Comparison of ENCODE assay signal across 8 cellular contexts in the genomic region with DNA sequence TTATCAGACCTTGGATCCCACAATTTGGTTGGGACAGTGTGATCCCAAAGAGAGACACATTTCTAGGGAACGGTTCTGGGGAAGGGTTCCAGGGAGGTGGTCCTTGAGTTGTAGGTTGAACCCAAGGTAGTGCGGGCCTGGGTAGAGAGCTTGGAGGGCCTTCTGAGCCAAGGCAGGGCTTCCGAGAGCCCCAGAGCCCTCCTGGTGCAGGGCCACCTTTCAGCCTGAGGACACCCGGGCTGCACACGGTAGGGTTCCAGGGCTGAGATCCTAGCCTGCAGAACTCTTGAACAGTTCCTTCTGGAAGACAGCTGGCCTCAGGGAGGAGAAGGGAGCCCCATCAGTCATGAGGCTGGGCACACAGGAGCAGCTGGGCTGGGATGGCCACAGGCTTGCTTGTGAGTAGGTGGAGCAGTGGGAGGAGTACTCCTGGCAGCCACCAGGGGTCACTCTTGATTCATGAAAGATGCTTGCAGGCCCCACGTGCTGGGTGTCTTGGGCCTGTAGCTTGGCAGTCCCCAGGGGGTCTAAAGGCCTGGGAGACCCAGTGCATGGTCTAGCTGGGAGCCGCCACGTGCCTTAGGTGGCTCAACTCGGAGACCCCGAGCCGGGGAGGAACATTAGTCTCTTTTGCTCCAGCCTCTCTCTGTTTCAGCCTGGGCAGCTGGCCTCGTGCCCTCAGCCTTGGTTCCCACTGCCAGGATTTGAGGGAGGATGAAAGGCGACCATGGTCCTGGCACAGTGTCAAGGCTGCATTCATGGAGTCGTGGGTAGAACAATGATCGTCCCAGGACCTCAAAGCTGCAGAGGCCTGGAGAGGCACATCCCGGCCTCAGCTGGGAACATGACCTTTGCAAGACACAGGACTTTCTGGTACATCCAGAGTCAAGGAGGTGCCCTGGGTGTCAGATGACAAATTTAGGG.
DNase-seq lines count a peak whose midpoint lies in the region; ATAC-seq and TF ChIP-seq lines count a peak whose summit lies in the region.

No MANE protein-coding gene starts in this region.

- H2AK5ac ChIP-seq in mesendoderm (ENCODE audit: low read length), result no peak overlapping the region

- H3K27me3 ChIP-seq in effector memory CD4-positive, alpha-beta T cell (replicated peaks; ENCODE audit: control insufficient read depth, insufficient read depth, low read length, poor library complexity, severe bottlenecking), result no peaks in the 10 kb centered on the region
- H3K27me3 ChIP-seq in mesendoderm (ENCODE audit: insufficient read depth, low read length, poor library complexity), result no peaks in the 10 kb centered on the region

- H3K4me1 ChIP-seq in effector memory CD4-positive, alpha-beta T cell (ENCODE audit: control insufficient read depth, insufficient read depth, low read length, poor library complexity, severe bottlenecking), result no peaks in the 10 kb centered on the region
- no peaks in the 10 kb centered on the region for H3K4me1 ChIP-seq in mesendoderm (ENCODE audit: control insufficient read depth, low read depth, low read length)

- H3K79me1 ChIP-seq in mesendoderm (ENCODE audit: low read length), result no peaks in the 10 kb centered on the region

- no peaks in the 10 kb centered on the region for H3K79me2 ChIP-seq in mesendoderm (ENCODE audit: control insufficient read depth, insufficient read depth, low read length)

- no peaks in the 10 kb centered on the region for H3K36me3 ChIP-seq in effector memory CD4-positive, alpha-beta T cell (ENCODE audit: control insufficient read depth, insufficient read depth, low read length)
- H3K36me3 ChIP-seq in mesendoderm (ENCODE audit: control insufficient read depth, insufficient read depth, low read length), result no peaks in the 10 kb centered on the region

- no peak overlapping the region for H2BK5ac ChIP-seq in mesendoderm (ENCODE audit: low read length)

- no peak overlapping the region for H2BK120ac ChIP-seq in mesendoderm (ENCODE audit: low read depth, low read length)

- H3K4me1 Mint-ChIP-seq in CD14-positive monocyte, result no peaks in the 10 kb centered on the region

- intact Hi-C loops in CD14-positive monocyte (cut with micrococcal nuclease), result no loop called here

- H3K9me3 Mint-ChIP-seq in CD14-positive monocyte, result peaks cover 2 to 12% (median 10%) of the 10 kb centered on the region in 7 donors

- no peak overlapping the region for H2BK15ac ChIP-seq in mesendoderm (replicated peaks; ENCODE audit: low read depth)

- no CpG with 5 or more reads among the region's 16 CpGs for WGBS in mesendoderm (ENCODE audit: extremely low coverage, insufficient coverage, low lambda C conversion rate)

- peaks cover 0 to 11% (median 2%) of the 10 kb centered on the region in 3 donors for H3K27me3 Mint-ChIP-seq in CD14-positive monocyte (ENCODE audit: low read depth in 3 of 3)

- DNase-seq in CD14-positive monocyte (ENCODE audit: low spot score), result peak; percentile 51
- DNase-seq in GM19240 (ENCODE audit: insufficient read length, low spot score), result peak; percentile 58
- peak; percentile 65 to 92 for DNase-seq in NCI-H526 (lab: John Stamatoyannopoulos, UW)
- peak; percentile 32 to 42 for DNase-seq in activated CD4-positive, alpha-beta T cell treated with anti-CD3 and anti-CD28 coated beads, Interleukin-2, amount 50 U/mL, for 4 hours
- DNase-seq in effector memory CD4-positive, alpha-beta T cell, result peak; percentile 2 to 37 (median 5)
- DNase-seq in mesendoderm, result peak; percentile 90
- peak; percentile 33 to 34 for DNase-seq in stimulated activated CD8-positive, alpha-beta memory T cell treated with anti-CD3 and anti-CD28 coated beads, Interleukin-2, amount 100 ng/mL, for 48 hours (ENCODE audit: low read depth in 2 of 2)

- H3K56ac ChIP-seq in mesendoderm (ENCODE audit: low read length), result peak overlapping the region; percentile 13

- H3K4me2 ChIP-seq in mesendoderm (ENCODE audit: low read length), result no peak overlapping the region

- H3K23ac ChIP-seq in mesendoderm (ENCODE audit: low read length), result no peak overlapping the region

- no peak overlapping the region for H4K5ac ChIP-seq in mesendoderm (ENCODE audit: low read length)

- H3K27ac Mint-ChIP-seq in CD14-positive monocyte, result no peak overlapping the region

- H3K4me3 ChIP-seq in effector memory CD4-positive, alpha-beta T cell (ENCODE audit: insufficient read depth, low read depth, low read length, poor library complexity, severe bottlenecking), result no peak overlapping the region
- no peak overlapping the region for H3K4me3 ChIP-seq in mesendoderm (ENCODE audit: low read length)

- H4K8ac ChIP-seq in mesendoderm (ENCODE audit: low read depth, low read length), result no peak overlapping the region

- H3K9ac ChIP-seq in mesendoderm (ENCODE audit: low read length), result no peak overlapping the region

- no peak overlapping the region for H3K4me3 Mint-ChIP-seq in CD14-positive monocyte

- H3K9me3 ChIP-seq in effector memory CD4-positive, alpha-beta T cell (ENCODE audit: control insufficient read depth, low read length), result no peaks in the 10 kb centered on the region

- H3K4ac ChIP-seq in mesendoderm (ENCODE audit: low read depth, low read length), result no peak overlapping the region

- no peaks in the 10 kb centered on the region for H3K36me3 Mint-ChIP-seq in CD14-positive monocyte

- H3K18ac ChIP-seq in mesendoderm (ENCODE audit: low read length), result no peak overlapping the region

- peak; percentile 84 for TF ChIP-seq CTCF in CD14-positive monocyte (IDR thresholded peaks at IDR 0.05)

- no peak overlapping the region for H3K27ac ChIP-seq in effector memory CD4-positive, alpha-beta T cell (ENCODE audit: insufficient read depth, low read length, poor library complexity, severe bottlenecking)
- H3K27ac ChIP-seq in mesendoderm (ENCODE audit: low read depth, low read length), result no peak overlapping the region

- peak; percentile 89 for ATAC-seq in HG03442 (IDR thresholded peaks at IDR 0.05; ENCODE audit: unreplicated experiment)

Comparison
In these comparisons a context has a peak if more than half of its experiments do, and no peak if none do; other contexts are left out.
1. DNase-seq: peak in every context shown above with its lines; median percentile 90 in mesendoderm; 78 in NCI-H526; 58 in GM19240; 51 in CD14-positive monocyte; 37 in activated CD4-positive, alpha-beta T cell treated with anti-CD3 and anti-CD28 coated beads, Interleukin-2, amount 50 U/mL, for 4 hours; 34 in stimulated activated CD8-positive, alpha-beta memory T cell treated with anti-CD3 and anti-CD28 coated beads, Interleukin-2, amount 100 ng/mL, for 48 hours; 5 in effector memory CD4-positive, alpha-beta T cell.